In the genomic region with DNA sequence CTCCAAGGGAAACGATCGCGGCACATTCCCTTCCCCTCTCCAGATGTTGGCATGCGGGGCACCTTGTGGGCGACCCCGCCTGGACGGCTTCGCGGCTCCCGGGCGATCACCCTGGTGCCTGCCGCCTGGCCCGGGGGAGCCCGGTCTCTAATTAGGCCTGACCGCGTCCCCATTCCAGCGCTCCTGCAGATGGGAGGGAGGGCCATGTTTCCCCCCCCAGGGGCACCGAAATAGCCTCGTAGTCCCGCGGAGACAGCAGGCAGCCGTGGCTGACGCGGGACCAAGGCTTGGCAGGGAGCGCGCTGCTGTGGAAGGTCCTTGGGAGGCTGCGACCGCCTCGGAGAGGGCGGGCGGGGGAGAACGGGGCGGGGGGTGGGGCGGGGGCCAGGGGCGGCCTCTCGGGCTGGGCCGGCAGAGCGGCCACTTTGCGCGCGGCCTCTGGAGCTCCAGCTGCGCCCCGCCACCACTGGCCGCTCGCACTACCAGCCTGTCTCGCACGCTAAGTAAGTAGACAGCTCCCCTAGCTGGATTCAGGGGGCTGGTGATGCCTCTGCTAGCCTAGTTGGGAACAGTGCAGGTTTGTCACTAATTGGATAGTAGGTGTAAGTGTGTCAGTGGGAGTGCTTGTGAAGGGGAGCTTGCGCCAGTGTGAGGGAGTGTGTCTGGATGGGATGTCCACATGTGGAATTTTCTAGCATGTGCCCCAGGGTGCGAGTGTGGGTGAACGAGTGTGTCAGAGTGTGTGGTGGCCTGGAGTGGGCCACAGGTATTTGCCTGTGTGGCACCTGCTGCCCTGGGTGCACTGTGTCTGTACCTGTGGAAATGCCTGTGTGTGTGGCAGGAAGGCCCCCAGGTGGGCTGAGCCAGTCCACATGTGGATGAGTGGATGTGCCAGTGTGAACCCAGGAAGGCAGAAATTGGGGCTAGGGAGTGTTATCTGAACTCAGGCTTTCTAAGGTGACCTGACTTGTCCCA, we compare ENCODE assay signal across 8 cellular contexts. TPM values are rescaled to one million over a fixed set of nuclear protein-coding genes. Genes with fewer than 3 reads are reported as not detected.
DNase-seq lines count a peak whose midpoint lies in the region; ATAC-seq and TF ChIP-seq lines count a peak whose summit lies in the region.

A gene with protein sequence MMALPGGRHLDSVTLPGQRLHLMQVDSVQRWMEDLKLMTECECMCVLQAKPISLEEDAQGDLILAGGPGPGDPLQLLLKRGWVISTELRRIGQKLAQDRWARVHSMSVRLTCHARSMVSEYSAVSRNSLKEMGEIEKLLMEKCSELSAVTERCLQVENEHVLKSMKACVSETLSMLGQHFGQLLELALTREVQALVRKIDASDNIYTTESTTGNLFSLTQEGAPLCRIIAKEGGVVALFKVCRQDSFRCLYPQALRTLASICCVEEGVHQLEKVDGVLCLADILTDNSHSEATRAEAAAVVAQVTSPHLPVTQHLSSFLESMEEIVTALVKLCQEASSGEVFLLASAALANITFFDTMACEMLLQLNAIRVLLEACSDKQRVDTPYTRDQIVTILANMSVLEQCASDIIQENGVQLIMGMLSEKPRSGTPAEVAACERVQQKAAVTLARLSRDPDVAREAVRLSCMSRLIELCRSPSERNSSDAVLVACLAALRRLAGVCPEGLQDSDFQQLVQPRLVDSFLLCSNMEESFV (plus strand): TSS at position 423 of the 975 bp plus-strand sequence. CDS start 34,252 bp downstream, outside the sequence.

- no peaks in the 10 kb centered on the region for H3K9me3 Mint-ChIP-seq in naive thymus-derived CD4-positive, alpha-beta T cell

- TF ChIP-seq POLR2A in esophagus muscularis mucosa (IDR thresholded peaks at IDR 0.05; ENCODE audit: low read depth) = no peak

- intact Hi-C loops in esophagus muscularis mucosa (cut with DNase I) = no loop called here
- intact Hi-C loops in naive thymus-derived CD4-positive, alpha-beta T cell (cut with micrococcal nuclease) = no loop called here

- CTCF ChIA-PET in naive thymus-derived CD4-positive, alpha-beta T cell (lab: Charles Lee) = no interaction called here
- CTCF ChIA-PET in RWPE1 (lab: Yijun Ruan, JAX) = interaction anchor here (0.6 to 1.1 kb wide), 3 partner anchors 8 to 74 kb away, joined by 3 to 4 read pairs (median 3); no protein-coding TSS in a partner anchor

- H3K9ac ChIP-seq in Karpas-422 (ENCODE audit: low read length) = no peak within 1 kb of the TSS

- no peaks in the 10 kb centered on the region for H3K79me2 ChIP-seq in Karpas-422 (ENCODE audit: low read length)

- H3K9me3 ChIP-seq in Karpas-422 (ENCODE audit: low read length) (no peaks in the 10 kb centered on the region), esophagus muscularis mucosa (no peaks in the 10 kb centered on the region)
- H3K9me3 ChIP-seq in naive thymus-derived CD4-positive, alpha-beta T cell (ENCODE audit: control insufficient read depth in 2 of 3, low read length in 3 of 3) = no peaks in the 10 kb centered on the region

- H4K20me1 ChIP-seq in Karpas-422 (ENCODE audit: insufficient read depth, low read depth, low read length) = no peaks in the 10 kb centered on the region

- H3K4me1 ChIP-seq in Karpas-422 (ENCODE audit: low read length) = peaks cover 58% of the 10 kb centered on the region
- peaks cover 0 to 17% (median 10%) of the 10 kb centered on the region in 4 donors for H3K4me1 ChIP-seq in esophagus muscularis mucosa
- no peaks in the 10 kb centered on the region for H3K4me1 ChIP-seq in naive thymus-derived CD4-positive, alpha-beta T cell (ENCODE audit: control insufficient read depth in 2 of 2, insufficient read depth in 2 of 2, low read length in 2 of 2)

- peaks cover 0 to 11% (median 0%) of the 10 kb centered on the region in 5 donors for H3K36me3 Mint-ChIP-seq in naive thymus-derived CD4-positive, alpha-beta T cell

- peaks cover 34 to 53% (median 49%) of the 10 kb centered on the region in 5 donors for H3K27me3 Mint-ChIP-seq in naive thymus-derived CD4-positive, alpha-beta T cell

- H3K9me2 ChIP-seq in Karpas-422 (replicated peaks; ENCODE audit: insufficient read depth, low read length) = no peaks in the 10 kb centered on the region

- POLR2A ChIA-PET in naive thymus-derived CD4-positive, alpha-beta T cell (lab: Charles Lee) = no interaction called here
- POLR2A ChIA-PET in RWPE1 (lab: Yijun Ruan, JAX; ENCODE audit: low non-redundant PET) = no interaction called here

- H2AFZ ChIP-seq in Karpas-422 (ENCODE audit: low read length) = no peak within 1 kb of the TSS

- no peak for ATAC-seq in naive thymus-derived CD4-positive, alpha-beta T cell
- no peak for ATAC-seq in HG03139 (IDR thresholded peaks at IDR 0.05; ENCODE audit: unreplicated experiment)

- H3K4me3 Mint-ChIP-seq in naive thymus-derived CD4-positive, alpha-beta T cell = peak within 1 kb of the TSS in 8 of 10 donors; percentile 13 to 64 (median 34)

- H3K27me3 ChIP-seq in Karpas-422 (ENCODE audit: low read length) = no peaks in the 10 kb centered on the region
- H3K27me3 ChIP-seq in esophagus muscularis mucosa = peaks cover 0 to 41% (median 0%) of the 10 kb centered on the region in 4 donors
- peaks cover 0 to 3% of the 10 kb centered on the region in 2 donors for H3K27me3 ChIP-seq in naive thymus-derived CD4-positive, alpha-beta T cell (ENCODE audit: control insufficient read depth in 2 of 2, insufficient read depth in 2 of 2, low read length in 2 of 2)

- peak within 1 kb of the TSS; percentile 52; the same call in 1 of the 2 replicates for H3K27ac ChIP-seq in Karpas-422 (ENCODE audit: low read length)
- H3K27ac ChIP-seq in esophagus muscularis mucosa (replicated peaks in 1 of 4) = peak within 1 kb of the TSS; percentile 33 to 51 (median 42)
- H3K27ac ChIP-seq in naive thymus-derived CD4-positive, alpha-beta T cell (ENCODE audit: low read depth, low read length) = no peak within 1 kb of the TSS
- H3K27ac ChIP-seq in RWPE1 = no peak within 1 kb of the TSS

- H3K27ac Mint-ChIP-seq in naive thymus-derived CD4-positive, alpha-beta T cell = peak within 1 kb of the TSS in 2 of 9 donors; percentile 45 to 62

- no peak for TF ChIP-seq EP300 in esophagus muscularis mucosa (IDR thresholded peaks at IDR 0.05)

- H3K4me3 ChIP-seq in Karpas-422 (ENCODE audit: low read length) (no peak within 1 kb of the TSS), esophagus muscularis mucosa (peak within 1 kb of the TSS; percentile 40 to 50 (median 44))
- no peak within 1 kb of the TSS for H3K4me3 ChIP-seq in naive thymus-derived CD4-positive, alpha-beta T cell (ENCODE audit: low read length)

- WGBS in esophagus muscularis mucosa = 11% methylated on average over 21 of the region's 50 CpGs

- peak within 1 kb of the TSS; percentile 57 for H3K4me2 ChIP-seq in Karpas-422 (ENCODE audit: low read depth, low read length, poor library complexity, severe bottlenecking)

- no peak for TF ChIP-seq CTCF in esophagus muscularis mucosa (IDR thresholded peaks at IDR 0.05)
- TF ChIP-seq CTCF in RWPE1 (conservative IDR thresholded peaks at IDR 0.05; ENCODE audit: low read depth) = no peak

- H3K36me3 ChIP-seq in Karpas-422 (ENCODE audit: insufficient read depth, low read length) = no peaks in the 10 kb centered on the region
- no peaks in the 10 kb centered on the region for H3K36me3 ChIP-seq in esophagus muscularis mucosa
- H3K36me3 ChIP-seq in naive thymus-derived CD4-positive, alpha-beta T cell (ENCODE audit: control insufficient read depth in 2 of 3, insufficient read depth in 3 of 3, low read length in 3 of 3) = no peaks in the 10 kb centered on the region

- DNase-seq in AG08395 (ENCODE audit: low spot score) (peak; percentile 29), Karpas-422 (no peak), esophagus muscularis mucosa (ENCODE audit: extremely low spot score) (peak; percentile 72), RWPE1 (ENCODE audit: low spot score) (no peak), cerebellar nuclear complex (lab: John Stamatoyannopoulos, UW) (no peak), SIG-M5 treated with dmso at 0.1 percent for 504 hours (lab: John Stamatoyannopoulos, UW; ENCODE audit: unreplicated experiment) (no peak)
- DNase-seq in naive thymus-derived CD4-positive, alpha-beta T cell = no peak

- H3K4me1 Mint-ChIP-seq in naive thymus-derived CD4-positive, alpha-beta T cell = peaks cover 4 to 45% (median 17%) of the 10 kb centered on the region in 7 donors

RNA-seq across cellular contexts. Expression of the gene that starts here (rescaled TPM):
- total RNA-seq in Karpas-422 (2014; rRNA removed; shearing (Covaris generic); ENCODE audit: low replicate concordance) = 0.22 and 1.4 TPM in 2 replicates
- 1 to 10 TPM; 1.7 to 3.1 (median 2.6) TPM for total RNA-seq in esophagus muscularis mucosa
- total RNA-seq in naive thymus-derived CD4-positive, alpha-beta T cell = under 1 TPM in 4 of 5 experiments, not detected in 1; 0.14 to 0.56 (median 0.19) TPM
- polyA plus RNA-seq in naive thymus-derived CD4-positive, alpha-beta T cell = under 1 TPM in 1 of 2 donors, not detected in 1; 0.24 TPM

Comparison
In these comparisons a context has a peak if more than half of its experiments do, and no peak if none do; other contexts are left out.
1. DNase-seq: peak in AG08395 (single experiment) and esophagus muscularis mucosa (single experiment); none in Karpas-422 (single experiment), naive thymus-derived CD4-positive, alpha-beta T cell (0 of 9), RWPE1 (single experiment), cerebellar nuclear complex (0 of 2) and SIG-M5 treated with dmso at 0.1 percent for 504 hours (single experiment).
2. H3K27ac ChIP-seq: peak in Karpas-422 (single experiment) and esophagus muscularis mucosa (4 of 4); none in naive thymus-derived CD4-positive, alpha-beta T cell (single experiment) and RWPE1 (single experiment).
3. H3K4me3 ChIP-seq: peak in esophagus muscularis mucosa (4 of 4); none in Karpas-422 (single experiment) and naive thymus-derived CD4-positive, alpha-beta T cell (single experiment).